Comparison of ENCODE assay signal across 10 cellular contexts in the genomic region with DNA sequence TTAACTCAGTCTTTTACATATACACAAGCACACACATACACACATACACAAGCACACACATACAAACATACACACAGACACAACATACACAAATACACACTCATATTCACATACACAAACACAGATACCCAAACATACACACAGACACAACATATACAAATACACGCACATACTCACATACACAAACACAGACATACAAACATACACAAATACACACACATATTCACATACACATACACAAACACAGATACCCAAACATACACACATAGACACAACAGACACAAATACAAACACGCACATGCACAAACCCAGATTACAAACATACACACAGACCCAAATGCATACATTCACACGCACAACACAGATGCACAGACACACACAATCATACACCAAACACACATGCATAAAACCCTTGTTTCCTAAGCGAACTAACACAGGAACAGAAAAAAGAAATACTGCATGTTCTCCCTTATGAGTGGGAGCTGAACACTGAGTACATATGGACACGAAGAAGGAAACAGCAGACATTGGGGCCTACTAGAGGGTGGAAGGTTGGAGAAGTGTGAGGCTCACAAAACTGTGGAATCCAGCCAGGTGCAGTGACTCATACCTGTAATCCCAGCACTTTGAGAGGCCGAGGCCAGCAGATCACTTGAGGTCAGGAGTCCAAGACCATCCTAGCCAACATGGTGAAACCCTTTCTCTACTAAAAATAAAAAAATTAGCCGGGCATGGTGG. TPM values are rescaled to one million over a fixed set of nuclear protein-coding genes. Genes with fewer than 3 reads are reported as not detected.
DNase-seq lines count a peak whose midpoint lies in the region; ATAC-seq and TF ChIP-seq lines count a peak whose summit lies in the region.
"Had no signal": no experiment of that assay in that cellular context is flagged by ENCODE, and none has a peak within 500 bp of the region (broad histone marks: within the 10 kb centered on the region; RNA-seq: fewer than 3 reads in every experiment).

No MANE protein-coding gene starts in this region.

- CTCF ChIA-PET in Panc1 (lab: Charles Lee): interaction anchor here (0.6 kb wide), 2 partner anchors 84 to 271 kb away, joined by 3 to 12 read pairs; no protein-coding TSS in a partner anchor

- H3K79me2 ChIP-seq in osteoblast (ENCODE audit: insufficient read depth, low read length): no peaks in the 10 kb centered on the region

- H3K4me1 ChIP-seq in Panc1 (ENCODE audit: control insufficient read depth, insufficient read depth, low read length) (no peaks in the 10 kb centered on the region), duodenal mucosa (ENCODE audit: control insufficient read depth in 1 of 2, insufficient read depth in 2 of 2, low read length in 2 of 2) (peaks cover 25 to 28% of the 10 kb centered on the region in 2 donors), osteoblast (ENCODE audit: insufficient read depth, low read length) (peaks cover 3% of the 10 kb centered on the region)

- H3K27ac ChIP-seq in Panc1 (ENCODE audit: low read length): no peak overlapping the region
- peak overlapping the region; percentile 34 for H3K27ac ChIP-seq in duodenal mucosa (ENCODE audit: low read depth, low read length)
- no peak overlapping the region for H3K27ac ChIP-seq in osteoblast (ENCODE audit: low read depth, low read length)

- TF ChIP-seq CTCF in Panc1 (IDR thresholded peaks at IDR 0.05): no peak
- no peak for TF ChIP-seq CTCF in osteoblast (IDR thresholded peaks at IDR 0.05; ENCODE audit: extremely low read depth, low read depth, low read length)

- BruUV-seq in Panc1 (replicated peaks; lab: Mats Ljungman, UMichigan): no TSS peak

- ATAC-seq in Panc1 (0 out of 2 replicates have a peak, but pooled peaks have one; percentile 39), HG02973 (IDR thresholded peaks at IDR 0.05; ENCODE audit: unreplicated experiment) (no peak)

- intact Hi-C loops in Panc1 (cut with micrococcal nuclease; ENCODE audit: unreplicated experiment): no loop called here

- no peaks in the 10 kb centered on the region for H3K36me3 ChIP-seq in Panc1 (ENCODE audit: control insufficient read depth, insufficient read depth, low read length)
- no peaks in the 10 kb centered on the region for H3K36me3 ChIP-seq in duodenal mucosa (ENCODE audit: control insufficient read depth in 1 of 2, insufficient read depth in 2 of 2, low read length in 2 of 2)
- H3K36me3 ChIP-seq in osteoblast (ENCODE audit: insufficient read depth, low read length): no peaks in the 10 kb centered on the region

- no peak overlapping the region for H3K4me3 ChIP-seq in Panc1 (ENCODE audit: low read depth in 2 of 2, low read length in 2 of 2)
- H3K4me3 ChIP-seq in duodenal mucosa (ENCODE audit: low read depth in 1 of 2, low read length in 2 of 2): peak overlapping the region; percentile 0 to 21
- no peak overlapping the region for H3K4me3 ChIP-seq in osteoblast (ENCODE audit: insufficient read depth, low read length)

- no peak overlapping the region for H3K4me2 ChIP-seq in osteoblast (ENCODE audit: insufficient read depth, low read length)

- POLR2A ChIA-PET in Panc1 (lab: Charles Lee): no interaction called here

- DNase-seq in HCEC 1CT (peak; percentile 30), Panc1 (ENCODE audit: low read depth, low spot score) (no peak), osteoblast (ENCODE audit: insufficient read length, low spot score, missing footprints) (no peak), NCI-H510A treated with DMSO at 0.1 percent for 48 hours (lab: John Stamatoyannopoulos, UW) (no peak)
- DNase-seq in activated CD4-positive, CD25-positive, alpha-beta regulatory T cell treated with anti-CD3 and anti-CD28 coated beads, Interleukin-2, amount 50 U/mL, for 72 hours: no peak
- DNase-seq: caudate nucleus, NCI-H2171 treated with DMSO at 0.1 percent for 48 hours, retina had no signal

- H3K27me3 ChIP-seq in Panc1 (ENCODE audit: control insufficient read depth, insufficient read depth, low read length) (no peaks in the 10 kb centered on the region), duodenal mucosa (ENCODE audit: control insufficient read depth in 1 of 2, insufficient read depth in 2 of 2, low read length in 2 of 2) (no peaks in the 10 kb centered on the region), osteoblast (ENCODE audit: insufficient read depth, low read length) (peaks cover 5% of the 10 kb centered on the region)

- peak overlapping the region; percentile 51 for H2AFZ ChIP-seq in osteoblast (ENCODE audit: low read length)

- H4K20me1 ChIP-seq in osteoblast (ENCODE audit: insufficient read depth, low read length): no peaks in the 10 kb centered on the region

- H3K9me3 ChIP-seq in Panc1 (ENCODE audit: control insufficient read depth, insufficient read depth, low read depth, low read length): no peaks in the 10 kb centered on the region
- no peaks in the 10 kb centered on the region for H3K9me3 ChIP-seq in duodenal mucosa (ENCODE audit: control insufficient read depth in 1 of 2, low read length in 2 of 2)
- H3K9me3 ChIP-seq in osteoblast (ENCODE audit: low read depth, low read length): no peaks in the 10 kb centered on the region

- in situ Hi-C loops in Panc1 (cut with HindIII; ENCODE audit: low pct_unique_long_range_greater_than_20kb, low sequenced_read_pairs): no loop called here

- no peak overlapping the region for H3K9ac ChIP-seq in duodenal mucosa (ENCODE audit: low read depth in 1 of 2, low read length in 2 of 2)

RNA-seq across cellular contexts. Expression of gene PIM1, which starts 34.2 kb away (rescaled TPM):
- total RNA-seq in Panc1 (2021; ENCODE audit: unreplicated experiment) (42.1 TPM), osteoblast (14.8 and 16.2 TPM in 2 replicates)
- 24.5 TPM for polyA plus RNA-seq in Panc1 (2012; ENCODE audit: insufficient read length)

RNA-seq across cellular contexts. Expression of gene TBC1D22B, which starts 53.4 kb away (rescaled TPM):
- 13.0 TPM for total RNA-seq in Panc1 (2021; ENCODE audit: unreplicated experiment)
- 8.0 TPM for polyA plus RNA-seq in Panc1 (2012; ENCODE audit: insufficient read length)
- 6.9 and 7.7 TPM in 2 replicates for total RNA-seq in osteoblast

RNA-seq across cellular contexts. Expression of gene TMEM217, which starts 53.8 kb away (rescaled TPM):
- 4.0 TPM for total RNA-seq in Panc1 (2021; ENCODE audit: unreplicated experiment)
- 1.4 TPM for polyA plus RNA-seq in Panc1 (2012; ENCODE audit: insufficient read length)
- 2.7 and 3.3 TPM in 2 replicates for total RNA-seq in osteoblast

Comparison
In these comparisons a context has a peak if more than half of its experiments do, and no peak if none do; other contexts are left out.
1. H3K4me3 ChIP-seq: peak in duodenal mucosa (2 of 2); none in Panc1 (0 of 2) and osteoblast (single experiment).